ENCODE assay signal across 10 cellular contexts in genomic region chr5:157548513-157549282, GRCh38. TPM values are rescaled to one million over a fixed set of nuclear protein-coding genes. Genes with fewer than 3 reads are reported as not detected.
DNase-seq lines count a peak whose midpoint lies in the region; ATAC-seq, FAIRE-seq and TF ChIP-seq lines count a peak whose summit lies in the region.
"Had no signal": no experiment of that assay in that cellular context is flagged by ENCODE, and none has a peak within 500 bp of the region (broad histone marks: within the 10 kb centered on the region; RNA-seq: fewer than 3 reads in every experiment).

No MANE protein-coding gene starts in this region.

- no peak for TF ChIP-seq POLR2A in HepG2 (IDR thresholded peaks at IDR 0.05; ENCODE audit: insufficient read depth in 1 of 2, low read depth in 2 of 2, low read length in 2 of 2)

- no peaks in the 10 kb centered on the region for H4K20me1 ChIP-seq in HepG2 (ENCODE audit: insufficient read depth, low read length)

- CTCF ChIA-PET in HepG2 (lab: Yijun Ruan, JAX; ENCODE audit: low intra/inter-chr PET ratio, low total read pairs), result no interaction called here
- CTCF ChIA-PET in activated CD8-positive, alpha-beta T cell treated with anti-CD3 and anti-CD28 coated beads, Interleukin-2, amount 10 ng/mL, durations not matched to agents 7 days and 5 days (lab: Charles Lee), result interaction anchor here (0.7 to 2.2 kb wide), 3 partner anchors 24 to 194 kb away, joined by 3 to 8 read pairs (median 3); no protein-coding TSS in a partner anchor

- H3K27me3 ChIP-seq in liver (ENCODE audit: control insufficient read depth in 4 of 4, insufficient read depth in 4 of 4, low read length in 3 of 4) (no peaks in the 10 kb centered on the region), HepG2 (ENCODE audit: control insufficient read depth in 1 of 2, insufficient read depth in 2 of 2, low read length in 2 of 2) (peaks cover 0 to 1% of the 10 kb centered on the region in 2 experiments; a peak in 1 of 5 replicates)

- no peak overlapping the region for H3K4me3 ChIP-seq in liver (ENCODE audit: low read depth in 1 of 3, low read length in 3 of 3)
- no peak overlapping the region for H3K4me3 ChIP-seq in HepG2 (replicated peaks in 1 of 3; ENCODE audit: insufficient read depth in 1 of 3, low read depth in 2 of 3, low read length in 3 of 3)

- no peaks in the 10 kb centered on the region for H3K79me2 ChIP-seq in HepG2 (ENCODE audit: insufficient read depth, low read length)

- TF ChIP-seq CTCF in liver (IDR thresholded peaks at IDR 0.05; ENCODE audit: low read depth, low read length, missing input control) (no peak), HepG2 (CRISPR knock-in tag; IDR thresholded peaks at IDR 0.05) (no peak)

- peaks cover 12 to 24% (median 19%) of the 10 kb centered on the region in 4 donors for H3K4me1 ChIP-seq in liver (ENCODE audit: control insufficient read depth in 4 of 4, insufficient read depth in 4 of 4, low read length in 3 of 4)
- 0 out of 2 replicates have a peak, but pooled peaks cover 13% of the 10 kb centered on the region for H3K4me1 ChIP-seq in HepG2 (ENCODE audit: insufficient read depth, low read length)

- in situ Hi-C loops in HepG2 (cut with HindIII; ENCODE audit: extremely low pct_ligation_motif_present, low pct_unique_long_range_greater_than_20kb), result no loop called here

- intact Hi-C loops in HepG2 (cut with micrococcal nuclease; ENCODE audit: unreplicated experiment), result no loop called here

- peaks cover 74% of the 10 kb centered on the region for H3K36me3 Mint-ChIP-seq in activated CD8-positive, alpha-beta T cell treated with anti-CD3 and anti-CD28 coated beads, Interleukin-2, amount 10 ng/mL, durations not matched to agents 7 days and 5 days (ENCODE audit: low read depth)

- no peak overlapping the region for H3K4me2 ChIP-seq in HepG2 (ENCODE audit: low read depth, low read length)

- peak; percentile 37 to 52 for TF ChIP-seq RAD21 in liver (IDR thresholded peaks at IDR 0.05)
- no peak for TF ChIP-seq RAD21 in HepG2 (CRISPR knock-in tag; IDR thresholded peaks at IDR 0.05)

- H3K4me3 Mint-ChIP-seq in activated CD8-positive, alpha-beta T cell treated with anti-CD3 and anti-CD28 coated beads, Interleukin-2, amount 10 ng/mL, durations not matched to agents 7 days and 5 days, result peak overlapping the region; percentile 5

- peak overlapping the region; percentile 66 for H3K27ac Mint-ChIP-seq in activated CD8-positive, alpha-beta T cell treated with anti-CD3 and anti-CD28 coated beads, Interleukin-2, amount 10 ng/mL, durations not matched to agents 7 days and 5 days

- BruUV-seq in HepG2 (replicated peaks; lab: Mats Ljungman, UMichigan), result no TSS peak

- DNase-seq in HepG2 (ENCODE audit: low spot score) (no peak), hepatic stellate cell (ENCODE audit: low spot score) (peak; percentile 64), NCI-H1417 treated with DMSO at 0.1 percent for 48 hours (lab: John Stamatoyannopoulos, UW) (no peak), activated gamma-delta T cell treated with Interleukin-2 at 50 U/mL for 16 hours (no peak)
- DNase-seq in activated CD8-positive, alpha-beta T cell treated with anti-CD3 and anti-CD28 coated beads, Interleukin-2, amount 10 ng/mL, durations not matched to agents 7 days and 5 days, result no peak
- DNase-seq: activated gamma-delta T cell, NCI-H524 had no signal

- H3K36me3 ChIP-seq in liver (ENCODE audit: control insufficient read depth in 4 of 4, insufficient read depth in 3 of 4, low read depth in 1 of 4, low read length in 3 of 4) (no peaks in the 10 kb centered on the region), HepG2 (replicated peaks in 1 of 2; ENCODE audit: control insufficient read depth in 1 of 2, insufficient read depth in 2 of 2, low read length in 2 of 2) (no peaks in the 10 kb centered on the region)

- no peaks in the 10 kb centered on the region for H3K27me3 Mint-ChIP-seq in activated CD8-positive, alpha-beta T cell treated with anti-CD3 and anti-CD28 coated beads, Interleukin-2, amount 10 ng/mL, durations not matched to agents 7 days and 5 days (ENCODE audit: low read depth)

- FAIRE-seq in HepG2 (lab: Jason Lieb, UNC), result no peak

- WGBS in liver, result 65% methylated on average over 4 of the region's 4 CpGs
- 30% methylated on average over 4 of the region's 4 CpGs for WGBS in HepG2 (ENCODE audit: low lambda C conversion rate)

- no peak overlapping the region for H2AFZ ChIP-seq in HepG2 (ENCODE audit: low read length)

- peak overlapping the region; percentile 81 to 85 for H3K27ac ChIP-seq in liver (ENCODE audit: low read depth in 1 of 2, low read length in 2 of 2)
- no peak overlapping the region for H3K27ac ChIP-seq in HepG2 (ENCODE audit: extremely low read length, insufficient read depth, low read length)

- POLR2A ChIA-PET in HepG2 (lab: Yijun Ruan, JAX), result no interaction called here
- POLR2A ChIA-PET in activated CD8-positive, alpha-beta T cell treated with anti-CD3 and anti-CD28 coated beads, Interleukin-2, amount 10 ng/mL, durations not matched to agents 7 days and 5 days (lab: Charles Lee), result no interaction called here

- H3K9me3 ChIP-seq in liver (ENCODE audit: control insufficient read depth in 4 of 4, low read length in 3 of 4) (no peaks in the 10 kb centered on the region), HepG2 (ENCODE audit: low read length) (no peaks in the 10 kb centered on the region)

- ATAC-seq in HepG2 (no peak), HG03095 (IDR thresholded peaks at IDR 0.05; ENCODE audit: unreplicated experiment) (no peak), GM18519 (IDR thresholded peaks at IDR 0.05; ENCODE audit: low FRiP score, unreplicated experiment) (no peak)
- no peak for ATAC-seq in activated CD8-positive, alpha-beta T cell treated with anti-CD3 and anti-CD28 coated beads, Interleukin-2, amount 10 ng/mL, durations not matched to agents 7 days and 5 days

- no peak overlapping the region for H3K9ac ChIP-seq in liver (ENCODE audit: low read depth in 1 of 2, low read length in 2 of 2)
- H3K9ac ChIP-seq in HepG2 (ENCODE audit: insufficient read depth, low read depth, low read length), result no peak overlapping the region

- H3K9me3 Mint-ChIP-seq in activated CD8-positive, alpha-beta T cell treated with anti-CD3 and anti-CD28 coated beads, Interleukin-2, amount 10 ng/mL, durations not matched to agents 7 days and 5 days (ENCODE audit: insufficient read depth), result peaks cover 4% of the 10 kb centered on the region

- TF ChIP-seq EP300 in HepG2 (IDR thresholded peaks at IDR 0.05; ENCODE audit: low read depth in 2 of 2, low read length in 2 of 2) (no peak), HepG2 (CRISPR knock-in tag; IDR thresholded peaks at IDR 0.05; ENCODE audit: borderline replicate concordance) (no peak)

- peaks cover 83% of the 10 kb centered on the region for H3K4me1 Mint-ChIP-seq in activated CD8-positive, alpha-beta T cell treated with anti-CD3 and anti-CD28 coated beads, Interleukin-2, amount 10 ng/mL, durations not matched to agents 7 days and 5 days (ENCODE audit: low read depth)

TF ChIP-seq in liver, 16 proteins besides CTCF, POLR2A, EP300 and RAD21 (continues in another document):
- TF ChIP-seq EGR1 (IDR thresholded peaks at IDR 0.05; ENCODE audit: low read depth in 2 of 2), result peak in 1 of 2 donors; percentile 66

TF ChIP-seq in HepG2, 621 proteins besides CTCF, POLR2A, EP300 and RAD21 (continues in another document):
- TF ChIP-seq ZNF597 (CRISPR knock-in tag; IDR thresholded peaks at IDR 0.05) (no peak), SP1 (IDR thresholded peaks at IDR 0.05) (no peak), SP1 (CRISPR knock-in tag; IDR thresholded peaks at IDR 0.05) (no peak)

RNA-seq across cellular contexts. Expression of gene ADAM19, which starts 26.9 kb away (rescaled TPM):
- total RNA-seq in liver, result 1 to 10 TPM; 2.4 to 7.1 TPM
- 1 to 10 TPM; 2.4 to 3.3 TPM for polyA plus RNA-seq in liver
- 0.24 and 0.38 TPM in 2 replicates for total RNA-seq in HepG2 (2016; rRNA removed; fragmentation: Illumina TruSeq; extraction: Trizol)
- 0.18 TPM in 1 of 2 replicates, not detected in the other for total RNA-seq in HepG2 (2016; cell fraction: cytosol; rRNA removed; fragmentation: Illumina TruSeq; extraction: Trizol; ENCODE audit: low read depth)
- 0.13 and 0.28 TPM in 2 replicates for total RNA-seq in HepG2 (2016; cell fraction: insoluble cytoplasmic fraction; rRNA removed; fragmentation: Illumina TruSeq; extraction: Trizol)
- 0.15 and 0.17 TPM in 2 replicates for total RNA-seq in HepG2 (2016; cell fraction: membrane; rRNA removed; fragmentation: Illumina TruSeq; extraction: Trizol)
- total RNA-seq in HepG2 (2016; cell fraction: nucleus; rRNA removed; fragmentation: Illumina TruSeq; extraction: Trizol), result 0.41 and 0.50 TPM in 2 replicates
- polyA plus RNA-seq in HepG2 (2011; rRNA removed), result 0.61 and 0.74 TPM in 2 replicates
- polyA plus RNA-seq in HepG2 (2011; cell fraction: cytosol; rRNA removed), result 0.31 and 0.35 TPM in 2 replicates
- 1.1 and 1.4 TPM in 2 replicates for polyA plus RNA-seq in HepG2 (2011; cell fraction: nucleus; rRNA removed)
- polyA plus RNA-seq in HepG2 (2012), result 0.21 and 0.23 TPM in 2 replicates
- polyA plus RNA-seq in HepG2 (2016; cell fraction: cytosol; fragmentation: Illumina TruSeq; extraction: Trizol; ENCODE audit: low read depth), result 0.03 TPM in 1 of 2 replicates, not detected in the other
- 0.03 and 0.07 TPM in 2 replicates for polyA plus RNA-seq in HepG2 (2016; cell fraction: insoluble cytoplasmic fraction; fragmentation: Illumina TruSeq; extraction: Trizol; ENCODE audit: low read depth)
- polyA plus RNA-seq in HepG2 (2016; cell fraction: membrane; fragmentation: Illumina TruSeq; extraction: Trizol; ENCODE audit: low read depth), result 0.12 TPM in 1 of 2 replicates, not detected in the other
- polyA plus RNA-seq in HepG2 (2016; cell fraction: nucleus; fragmentation: Illumina TruSeq; extraction: Trizol; ENCODE audit: insufficient read depth, low read depth), result 0.52 and 0.73 TPM in 2 replicates
- polyA minus RNA-seq in HepG2 (2011; rRNA and poly(A)+ RNA removed; ENCODE audit: low replicate concordance), result 0.12 and 1.3 TPM in 2 replicates
- polyA minus RNA-seq in HepG2 (2011; cell fraction: cytosol; rRNA and poly(A)+ RNA removed), result 0.53 and 0.69 TPM in 2 replicates
- polyA minus RNA-seq in HepG2 (2011; cell fraction: nucleus; rRNA and poly(A)+ RNA removed), result 0.77 and 0.87 TPM in 2 replicates
- 10 to 100 TPM; 77.7 to 80.6 TPM for total RNA-seq in activated CD8-positive, alpha-beta T cell treated with anti-CD3 and anti-CD28 coated beads, Interleukin-2, amount 10 ng/mL, durations not matched to agents 7 days and 5 days

Comparison
In these comparisons a context has a peak if more than half of its experiments do, and no peak if none do; other contexts are left out.
1. RNA of gene ADAM19, which starts 26.9 kb away (total RNA-seq): 77.7 to 80.6 TPM in activated CD8-positive, alpha-beta T cell treated with anti-CD3 and anti-CD28 coated beads, Interleukin-2, amount 10 ng/mL, durations not matched to agents 7 days and 5 days; 2.4 to 7.1 TPM in liver and 0.13 to 0.50 TPM in HepG2; every median in the first group is over 4 times any median in the second.